ENCODE assay signal across 18 cellular contexts in the genomic region with DNA sequence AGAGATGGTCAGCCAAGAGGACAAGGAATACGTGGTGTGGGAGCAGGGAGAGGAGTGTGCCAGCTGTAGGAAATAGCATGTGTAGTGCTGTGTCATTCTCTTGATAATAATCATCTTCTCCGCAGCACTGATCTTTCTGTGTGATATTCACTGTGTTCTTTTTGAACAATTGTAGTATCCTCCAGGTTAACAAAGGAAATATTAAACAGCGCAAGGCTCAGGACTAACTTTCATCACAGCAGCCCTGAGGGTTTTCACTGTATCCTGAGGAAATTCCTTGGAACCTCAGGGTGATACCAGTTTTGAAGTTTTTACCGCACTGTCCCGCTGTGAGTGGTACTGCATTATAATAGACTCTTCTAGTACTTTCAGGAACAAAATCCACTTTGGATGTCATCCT.
DNase-seq lines count a peak whose midpoint lies in the region; ATAC-seq, FAIRE-seq and TF ChIP-seq lines count a peak whose summit lies in the region.
"Had no signal": no experiment of that assay in that cellular context is flagged by ENCODE, and none has a peak within 500 bp of the region (broad histone marks: within the 10 kb centered on the region; RNA-seq: fewer than 3 reads in every experiment).

No MANE protein-coding gene starts in this region.

- no peaks in the 10 kb centered on the region for H3K79me2 ChIP-seq in GM23338 (replicated peaks; ENCODE audit: insufficient read depth)
- H3K79me2 ChIP-seq in astrocyte (ENCODE audit: insufficient read depth, low read length), result no peaks in the 10 kb centered on the region

- H3K9me3 Mint-ChIP-seq in GM23338 (peaks cover 8% of the 10 kb centered on the region; the same call in 2 of the 3 replicates), astrocyte (ENCODE audit: unreplicated experiment) (no peaks in the 10 kb centered on the region)

- peak overlapping the region; percentile 8; the same call in 1 of the 2 replicates for H3K27ac Mint-ChIP-seq in GM23338
- H3K27ac Mint-ChIP-seq in astrocyte (ENCODE audit: unreplicated experiment), result no peak overlapping the region
- H3K27ac Mint-ChIP-seq: CD8-positive, alpha-beta T cell had no signal

- H4K20me1 ChIP-seq in GM23338 (replicated peaks; ENCODE audit: insufficient read depth) (no peaks in the 10 kb centered on the region; the same call in 1 of the 2 replicates), astrocyte (ENCODE audit: insufficient read depth, low read length) (no peaks in the 10 kb centered on the region)

- H3K4me3 Mint-ChIP-seq in GM23338, result no peak overlapping the region
- no peak overlapping the region for H3K4me3 Mint-ChIP-seq in astrocyte (ENCODE audit: unreplicated experiment)
- H3K4me3 Mint-ChIP-seq: CD8-positive, alpha-beta T cell had no signal

- no peaks in the 10 kb centered on the region for H3K9me2 ChIP-seq in GM23338 (ENCODE audit: insufficient read depth)

- H3K27me3 ChIP-seq in GM23338 (ENCODE audit: insufficient read depth) (no peaks in the 10 kb centered on the region), astrocyte (ENCODE audit: insufficient read depth, low read length) (no peaks in the 10 kb centered on the region), vagina (no peaks in the 10 kb centered on the region), testis (no peaks in the 10 kb centered on the region)

- no peak overlapping the region for H3K27ac ChIP-seq in GM23338 (ENCODE audit: low read depth)
- H3K27ac ChIP-seq in astrocyte (ENCODE audit: low read depth, low read length), result no peak overlapping the region
- no peak overlapping the region for H3K27ac ChIP-seq in vagina
- no peak overlapping the region for H3K27ac ChIP-seq in testis
- H3K27ac ChIP-seq: C4-2B had no signal

- no peak overlapping the region for H2AFZ ChIP-seq in GM23338
- no peak overlapping the region for H2AFZ ChIP-seq in astrocyte (ENCODE audit: low read depth, low read length)

- H3K4me2 ChIP-seq in GM23338, result no peak overlapping the region
- no peak overlapping the region for H3K4me2 ChIP-seq in astrocyte (ENCODE audit: low read length)
- H3K4me2 ChIP-seq: A549 had no signal

- no peak for FAIRE-seq in astrocyte (lab: Jason Lieb, UNC)
- FAIRE-seq: A549, GM12878, GM18507, H1, HepG2, HTR-8/SVneo had no signal

- intact Hi-C loops in vagina (cut with DNase I) (no loop called here), testis (cut with DNase I; ENCODE audit: low total_unique reads) (no loop called here)

- H3K4me3 ChIP-seq in GM23338 (no peak overlapping the region), astrocyte (ENCODE audit: insufficient read depth, low read depth, low read length) (no peak overlapping the region), vagina (no peak overlapping the region), testis (no peak overlapping the region)
- H3K4me3 ChIP-seq: A549, GM12878, HAP-1 had no signal

- DNase-seq in GM23338 (ENCODE audit: low spot score) (no peak), RPMI7951 (ENCODE audit: low read depth) (peak; percentile 61), astrocyte (ENCODE audit: low read depth) (peak; percentile 25), vagina (ENCODE audit: extremely low spot score in 2 of 2) (no peak), G401 (ENCODE audit: low spot score) (no peak), testis (no peak)
- DNase-seq: BE2C; CD8-positive, alpha-beta T cell; COR-L47; DND-41 had no signal

- TF ChIP-seq POLR2A in vagina (IDR thresholded peaks at IDR 0.05) (no peak), testis (IDR thresholded peaks at IDR 0.05) (no peak)

- 79 to 87% methylated on average over 5 of the region's 5 CpGs for WGBS in testis, 2 donors

- H3K4me1 Mint-ChIP-seq in GM23338 (no peaks in the 10 kb centered on the region), astrocyte (ENCODE audit: low read depth, unreplicated experiment) (no peaks in the 10 kb centered on the region)

- no peak overlapping the region for H3K9ac ChIP-seq in astrocyte (ENCODE audit: low read length)

- H3K9me3 ChIP-seq in astrocyte (ENCODE audit: insufficient read depth, low read depth, low read length), result no peaks in the 10 kb centered on the region
- no peaks in the 10 kb centered on the region for H3K9me3 ChIP-seq in vagina
- H3K9me3 ChIP-seq in testis, result no peaks in the 10 kb centered on the region
- H3K9me3 ChIP-seq: BE2C, HAP-1 had no signal

- H3K36me3 Mint-ChIP-seq in GM23338 (ENCODE audit: low read depth), result no peaks in the 10 kb centered on the region
- no peaks in the 10 kb centered on the region for H3K36me3 Mint-ChIP-seq in astrocyte (ENCODE audit: low read depth, unreplicated experiment)
- H3K36me3 Mint-ChIP-seq: CD8-positive, alpha-beta T cell had no signal

- H3K4me1 ChIP-seq in GM23338 (ENCODE audit: insufficient read depth) (no peaks in the 10 kb centered on the region), astrocyte (ENCODE audit: insufficient read depth, low read length) (peaks cover 12% of the 10 kb centered on the region), vagina (no peaks in the 10 kb centered on the region), testis (no peaks in the 10 kb centered on the region)
- H3K4me1 ChIP-seq: BE2C, HAP-1 had no signal

- H3K36me3 ChIP-seq in GM23338 (ENCODE audit: insufficient read depth) (no peaks in the 10 kb centered on the region), astrocyte (ENCODE audit: insufficient read depth, low read length) (no peaks in the 10 kb centered on the region), vagina (no peaks in the 10 kb centered on the region), testis (ENCODE audit: low read depth, missing control alignments) (no peaks in the 10 kb centered on the region)
- H3K36me3 ChIP-seq: BE2C, HAP-1 had no signal

- in situ Hi-C loops in G401 (cut with HindIII; ENCODE audit: low sequenced_read_pairs), result no loop called here

- TF ChIP-seq CTCF in GM23338 (conservative IDR thresholded peaks at IDR 0.05; ENCODE audit: low read depth in 2 of 2), result no peak
- TF ChIP-seq CTCF in astrocyte (IDR thresholded peaks at IDR 0.05; ENCODE audit: insufficient read depth, low read depth, low read length), result no peak
- no peak for TF ChIP-seq CTCF in vagina (IDR thresholded peaks at IDR 0.05)
- TF ChIP-seq CTCF in testis (IDR thresholded peaks at IDR 0.05), result no peak

- no peaks in the 10 kb centered on the region for H3F3A ChIP-seq in GM23338 (replicated peaks; ENCODE audit: low read depth)

- H3K27me3 Mint-ChIP-seq in GM23338 (ENCODE audit: insufficient read depth, low read depth, poor library complexity) (peaks cover 2% of the 10 kb centered on the region), astrocyte (ENCODE audit: low read depth, unreplicated experiment) (peaks cover 5% of the 10 kb centered on the region)

- no peak for ATAC-seq in GM23338
- ATAC-seq: A549; CD8-positive, alpha-beta T cell; GM12878; HepG2 had no signal

TF ChIP-seq in GM23338, 12 proteins besides CTCF, POLR2A, EP300 and RAD21:
- no peak for TF ChIP-seq EZH2 (IDR thresholded peaks at IDR 0.05; ENCODE audit: low read depth, unreplicated experiment)
- TF ChIP-seq, protein P1, sequence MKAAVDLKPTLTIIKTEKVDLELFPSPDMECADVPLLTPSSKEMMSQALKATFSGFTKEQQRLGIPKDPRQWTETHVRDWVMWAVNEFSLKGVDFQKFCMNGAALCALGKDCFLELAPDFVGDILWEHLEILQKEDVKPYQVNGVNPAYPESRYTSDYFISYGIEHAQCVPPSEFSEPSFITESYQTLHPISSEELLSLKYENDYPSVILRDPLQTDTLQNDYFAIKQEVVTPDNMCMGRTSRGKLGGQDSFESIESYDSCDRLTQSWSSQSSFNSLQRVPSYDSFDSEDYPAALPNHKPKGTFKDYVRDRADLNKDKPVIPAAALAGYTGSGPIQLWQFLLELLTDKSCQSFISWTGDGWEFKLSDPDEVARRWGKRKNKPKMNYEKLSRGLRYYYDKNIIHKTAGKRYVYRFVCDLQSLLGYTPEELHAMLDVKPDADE (IDR thresholded peaks at IDR 0.05), result no peak
- no peak for TF ChIP-seq JUNB (IDR thresholded peaks at IDR 0.05; ENCODE audit: unreplicated experiment)
- no peak for TF ChIP-seq EZH2phosphoT487 (IDR thresholded peaks at IDR 0.05; ENCODE audit: unreplicated experiment)
- TF ChIP-seq STAT1 (IDR thresholded peaks at IDR 0.05; ENCODE audit: unreplicated experiment), result no peak
- no peak for TF ChIP-seq NANOG (IDR thresholded peaks at IDR 0.05; ENCODE audit: borderline replicate concordance)

Comparison
In these comparisons a context has a peak if more than half of its experiments do, and no peak if none do; other contexts are left out.
1. DNase-seq: peak in RPMI7951 (single experiment) and astrocyte (single experiment); none in GM23338 (single experiment), vagina (0 of 2), G401 (single experiment) and testis (single experiment).